14 cellular contexts compared by ENCODE assay signal in genomic region chr16:9311303-9311954, GRCh38.
DNase-seq lines count a peak whose midpoint lies in the region; ATAC-seq, FAIRE-seq and TF ChIP-seq lines count a peak whose summit lies in the region.
"Had no signal": no experiment of that assay in that cellular context is flagged by ENCODE, and none has a peak within 500 bp of the region (broad histone marks: within the 10 kb centered on the region; RNA-seq: fewer than 3 reads in every experiment).

No MANE protein-coding gene starts in this region.

- peak in 3 of 4 donors; percentile 13 to 51 (median 26) for ATAC-seq in heart left ventricle
- no peak for ATAC-seq in Right ventricle myocardium inferior
- ATAC-seq in HG03521 (IDR thresholded peaks at IDR 0.05; ENCODE audit: unreplicated experiment): no peak
- no peak for ATAC-seq in HG03469 (IDR thresholded peaks at IDR 0.05; ENCODE audit: unreplicated experiment)
- ATAC-seq: natural killer cell, upper lobe of right lung had no signal

- H3K27me3 Mint-ChIP-seq in brain: no peaks in the 10 kb centered on the region
- H3K27me3 Mint-ChIP-seq: activated CD4-positive, alpha-beta memory T cell treated with anti-CD3 and anti-CD28 coated beads, Interleukin-2, amount 10 ng/mL, durations not matched to agents 7 days and 5 days had no signal

- H3K36me3 ChIP-seq in heart left ventricle (no peaks in the 10 kb centered on the region), kidney (ENCODE audit: control insufficient read depth in 1 of 2, insufficient read depth in 2 of 2, low read length in 2 of 2) (no peaks in the 10 kb centered on the region)
- H3K36me3 ChIP-seq: upper lobe of right lung had no signal

- TF ChIP-seq CTCF in heart left ventricle (IDR thresholded peaks at IDR 0.05) (no peak), brain (conservative IDR thresholded peaks at IDR 0.05) (no peak), kidney (IDR thresholded peaks at IDR 0.05; ENCODE audit: borderline replicate concordance, extremely low read depth, insufficient read depth) (no peak)

- no peak overlapping the region for H3K27ac ChIP-seq in heart left ventricle
- no peak overlapping the region for H3K27ac ChIP-seq in kidney (ENCODE audit: low read depth in 2 of 2, low read length in 2 of 2)
- H3K27ac ChIP-seq: upper lobe of right lung had no signal

- H3K9ac ChIP-seq in kidney (ENCODE audit: low read length in 2 of 2): no peak overlapping the region

- H3K4me3 ChIP-seq in heart left ventricle: no peak overlapping the region
- no peak overlapping the region for H3K4me3 ChIP-seq in kidney (ENCODE audit: low read length in 2 of 2)
- H3K4me3 ChIP-seq: upper lobe of right lung had no signal

- H3K4me1 Mint-ChIP-seq in brain: peaks cover 43% of the 10 kb centered on the region
- H3K4me1 Mint-ChIP-seq: activated CD4-positive, alpha-beta memory T cell treated with anti-CD3 and anti-CD28 coated beads, Interleukin-2, amount 10 ng/mL, durations not matched to agents 7 days and 5 days; natural killer cell had no signal

- 21 to 62% (median 32%) methylated on average over 4 to 5 of the region's 5 CpGs for WGBS in heart left ventricle, 4 donors

- H3K27ac Mint-ChIP-seq in brain: peak overlapping the region; percentile 20 to 62 (median 36)
- H3K27ac Mint-ChIP-seq: activated CD4-positive, alpha-beta memory T cell treated with anti-CD3 and anti-CD28 coated beads, Interleukin-2, amount 10 ng/mL, durations not matched to agents 7 days and 5 days; natural killer cell had no signal

- intact Hi-C loops in heart left ventricle (cut with DNase I): no loop called here
- intact Hi-C loops in Right ventricle myocardium inferior (cut with DNase I): no loop called here
- intact Hi-C loops in kidney (cut with DNase I): no loop called here

- peaks cover 0 to 6% (median 0%) of the 10 kb centered on the region in 5 experiments for H3K9me3 Mint-ChIP-seq in brain

- H3K4me1 ChIP-seq in heart left ventricle (peaks cover 0 to 17% (median 0%) of the 10 kb centered on the region in 12 donors), kidney (ENCODE audit: control insufficient read depth in 1 of 2, insufficient read depth in 1 of 2, low read depth in 1 of 2, low read length in 2 of 2) (peaks cover 7 to 23% of the 10 kb centered on the region in 2 donors)
- H3K4me1 ChIP-seq: upper lobe of right lung had no signal

- no peak for FAIRE-seq in kidney (lab: Jason Lieb, UNC)
- FAIRE-seq in urothelium cell line (lab: Jason Lieb, UNC): no peak

- peaks cover 0 to 4% (median 0%) of the 10 kb centered on the region in 9 donors for H3K27me3 ChIP-seq in heart left ventricle
- H3K27me3 ChIP-seq: upper lobe of right lung had no signal

- peak in 1 of 5 donors; percentile 28 for DNase-seq in heart left ventricle
- DNase-seq in Right ventricle myocardium inferior (ENCODE audit: missing footprints): no peak
- DNase-seq in kidney: peak; percentile 68
- DNase-seq in urothelium cell line (ENCODE audit: low spot score): peak; percentile 16
- no peak for DNase-seq in NCI-H2107 (lab: John Stamatoyannopoulos, UW)
- DNase-seq: activated CD4-positive, alpha-beta memory T cell treated with anti-CD3 and anti-CD28 coated beads, Interleukin-2, amount 10 ng/mL, durations not matched to agents 7 days and 5 days; activated naive CD4-positive, alpha-beta T cell; DMS79; natural killer cell; NCI-H1694; upper lobe of right lung had no signal

- H3K9me3 ChIP-seq in heart left ventricle: peaks cover 0 to 10% (median 0%) of the 10 kb centered on the region in 12 donors
- peaks cover 0 to under 1% of the 10 kb centered on the region in 2 donors for H3K9me3 ChIP-seq in kidney (ENCODE audit: control insufficient read depth in 1 of 2, low read length in 2 of 2)

- no peaks in the 10 kb centered on the region for H3K36me3 Mint-ChIP-seq in brain
- H3K36me3 Mint-ChIP-seq: natural killer cell had no signal

- no peak for TF ChIP-seq POLR2A in heart left ventricle (IDR thresholded peaks at IDR 0.05)

- H3K4me3 Mint-ChIP-seq in brain: no peak overlapping the region
- H3K4me3 Mint-ChIP-seq: activated CD4-positive, alpha-beta memory T cell treated with anti-CD3 and anti-CD28 coated beads, Interleukin-2, amount 10 ng/mL, durations not matched to agents 7 days and 5 days; natural killer cell had no signal

Comparison
In these comparisons a context has a peak if more than half of its experiments do, and no peak if none do; other contexts are left out.
1. ATAC-seq: peak in heart left ventricle (3 of 4); none in Right ventricle myocardium inferior (single experiment), HG03521 (single experiment) and HG03469 (single experiment).
2. DNase-seq: peak in kidney (single experiment) and urothelium cell line (single experiment); none in Right ventricle myocardium inferior (single experiment) and NCI-H2107 (single experiment).